ENCODE assay signal across 8 cellular contexts in the genomic region with DNA sequence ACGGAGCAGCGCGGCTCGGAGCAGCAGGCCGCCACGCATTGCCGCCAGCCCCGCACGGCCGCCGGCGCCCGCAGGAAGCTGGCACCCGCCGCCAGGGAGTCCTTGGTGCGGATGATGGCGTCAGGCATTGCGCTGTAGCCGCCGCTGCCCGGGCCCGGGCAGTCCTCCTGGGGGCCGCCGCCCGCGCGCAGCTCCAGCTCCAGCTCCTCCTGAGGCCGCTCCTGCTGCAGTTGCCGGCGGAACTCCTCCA. TPM values are rescaled to one million over a fixed set of nuclear protein-coding genes. Genes with fewer than 3 reads are reported as not detected.
A peak's percentile ranks its signal among the peaks of the same experiment; 100 is the strongest.
DNase-seq lines count a peak whose midpoint lies in the region; ATAC-seq lines count a peak whose summit lies in the region.

No MANE protein-coding gene starts in this region.

- under 1% methylated on average over 30 of the region's 30 CpGs for WGBS in thymus

- ATAC-seq in GM18511 (IDR thresholded peaks at IDR 0.05; ENCODE audit: unreplicated experiment) (peak; percentile 20), HG02759 (IDR thresholded peaks at IDR 0.05; ENCODE audit: unreplicated experiment) (peak; percentile 33), left lobe of liver (peak; percentile 29), HG02571 (IDR thresholded peaks at IDR 0.05; ENCODE audit: unreplicated experiment) (no peak), sciatic nerve (no peak)
- peak; percentile 31 for ATAC-seq in activated T-helper 17 cell treated with anti-CD3 and anti-CD28 coated beads, Interleukin-2, amount 50 U/mL, for 72 hours (replicated peaks)

- H3K4me1 Mint-ChIP-seq in activated T-helper 17 cell treated with anti-CD3 and anti-CD28 coated beads, Interleukin-2, amount 50 U/mL, for 72 hours: peaks cover 5% of the 10 kb centered on the region

- H3K9me3 Mint-ChIP-seq in activated T-helper 17 cell treated with anti-CD3 and anti-CD28 coated beads, Interleukin-2, amount 50 U/mL, for 72 hours: no peaks in the 10 kb centered on the region

- peak overlapping the region; percentile 78 for H3K27ac ChIP-seq in thymus (ENCODE audit: low read depth)

- no peak overlapping the region for H3K4me3 Mint-ChIP-seq in activated T-helper 17 cell treated with anti-CD3 and anti-CD28 coated beads, Interleukin-2, amount 50 U/mL, for 72 hours

- no peaks in the 10 kb centered on the region for H3K27me3 Mint-ChIP-seq in activated T-helper 17 cell treated with anti-CD3 and anti-CD28 coated beads, Interleukin-2, amount 50 U/mL, for 72 hours

- H3K4me3 ChIP-seq in thymus (ENCODE audit: low read length): peak overlapping the region; percentile 70

- H3K27ac Mint-ChIP-seq in activated T-helper 17 cell treated with anti-CD3 and anti-CD28 coated beads, Interleukin-2, amount 50 U/mL, for 72 hours: no peak overlapping the region

- no peak for DNase-seq in left lobe of liver (ENCODE audit: low spot score)
- no peak for DNase-seq in SKM-1 (lab: John Stamatoyannopoulos, UW; ENCODE audit: unreplicated experiment)
- DNase-seq in sciatic nerve (ENCODE audit: low spot score): no peak

- intact Hi-C loops in sciatic nerve (cut with DNase I): no loop called here

- no peaks in the 10 kb centered on the region for H3K36me3 Mint-ChIP-seq in activated T-helper 17 cell treated with anti-CD3 and anti-CD28 coated beads, Interleukin-2, amount 50 U/mL, for 72 hours (ENCODE audit: low read depth)

- peaks cover 8% of the 10 kb centered on the region for H3K27me3 ChIP-seq in thymus (ENCODE audit: control insufficient read depth, insufficient read depth)

- no peaks in the 10 kb centered on the region for H3K9me3 ChIP-seq in thymus (ENCODE audit: control insufficient read depth)

- no peaks in the 10 kb centered on the region for H3K36me3 ChIP-seq in thymus (ENCODE audit: control insufficient read depth, insufficient read depth)

- peaks cover 3% of the 10 kb centered on the region for H3K4me1 ChIP-seq in thymus (ENCODE audit: control insufficient read depth, insufficient read depth, low read length)

RNA-seq across cellular contexts. Expression of a gene that starts 0.6 kb away (rescaled TPM):
- 1 to 10 TPM; 6.5 to 9.6 TPM for total RNA-seq in activated T-helper 17 cell treated with anti-CD3 and anti-CD28 coated beads, Interleukin-2, amount 50 U/mL, for 72 hours
- total RNA-seq in left lobe of liver (11.1 TPM), sciatic nerve (34.0 TPM)
- polyA plus RNA-seq in thymus: 10.3 TPM

RNA-seq across cellular contexts. Expression of a gene that starts 34.4 kb away (rescaled TPM):
- 1 to 10 TPM in 1 of 2 donors, under 1 TPM in 1; 0.99 to 4.9 TPM for total RNA-seq in activated T-helper 17 cell treated with anti-CD3 and anti-CD28 coated beads, Interleukin-2, amount 50 U/mL, for 72 hours
- total RNA-seq in left lobe of liver (not detected), sciatic nerve (0.80 TPM)
- polyA plus RNA-seq in thymus: 0.59 TPM

RNA-seq across cellular contexts. Expression of a gene that starts 59.4 kb away (rescaled TPM):
- not detected for total RNA-seq in activated T-helper 17 cell treated with anti-CD3 and anti-CD28 coated beads, Interleukin-2, amount 50 U/mL, for 72 hours
- total RNA-seq in left lobe of liver (not detected), sciatic nerve (0.53 TPM)
- 0.64 TPM for polyA plus RNA-seq in thymus

Comparison
In these comparisons a context has a peak if more than half of its experiments do, and no peak if none do; other contexts are left out.
1. ATAC-seq: peak in GM18511 (single experiment), HG02759 (single experiment), activated T-helper 17 cell treated with anti-CD3 and anti-CD28 coated beads, Interleukin-2, amount 50 U/mL, for 72 hours (single experiment) and left lobe of liver (single experiment); none in HG02571 (single experiment) and sciatic nerve (single experiment).